8 cellular contexts compared by ENCODE assay signal in genomic region chr2:47323009-47323821, GRCh38. TPM values are rescaled to one million over a fixed set of nuclear protein-coding genes. Genes with fewer than 3 reads are reported as not detected.
A peak's percentile ranks its signal among the peaks of the same experiment; 100 is the strongest.
DNase-seq lines count a peak whose midpoint lies in the region; ATAC-seq, FAIRE-seq and TF ChIP-seq lines count a peak whose summit lies in the region.

No MANE protein-coding gene starts in this region.

- intact Hi-C loops in activated T-helper 2 cell treated with anti-CD3 and anti-CD28 coated beads, Interferon-gamma antibody, Interleukin-2, Interleukin-4, amounts not matched to agents 10 μg/mL and 5 μg/mL and 100 μg/mL, durations not matched to agents 14 hours and 24 hours and 36 hours (cut with micrococcal nuclease): no loop called here
- intact Hi-C loops in ovary (cut with DNase I) (loop anchor here in 1 of 4 donors (2.0 kb wide), 1 partner anchor 340 kb away; no protein-coding TSS in a partner anchor), transverse colon (cut with DNase I; ENCODE audit: low total_unique reads) (no loop called here)

- DNase-seq in GM23338 (ENCODE audit: low spot score) (peak; percentile 91), RWPE2 (ENCODE audit: low spot score) (no peak), foreskin melanocyte (peak; percentile 45), ovary (peak; percentile 67 to 85 (median 78)), transverse colon (peak; percentile 86)
- DNase-seq in activated T-helper 2 cell treated with anti-CD3 and anti-CD28 coated beads, Interferon-gamma antibody, Interleukin-2, Interleukin-4, amounts not matched to agents 10 μg/mL and 5 μg/mL and 100 μg/mL, durations not matched to agents 14 hours and 24 hours and 36 hours (ENCODE audit: low spot score): peak; percentile 47

- H3K36me3 Mint-ChIP-seq in GM23338 (ENCODE audit: low read depth): no peaks in the 10 kb centered on the region
- no peaks in the 10 kb centered on the region for H3K36me3 Mint-ChIP-seq in activated T-helper 2 cell treated with anti-CD3 and anti-CD28 coated beads, Interferon-gamma antibody, Interleukin-2, Interleukin-4, amounts not matched to agents 10 μg/mL and 5 μg/mL and 100 μg/mL, durations not matched to agents 14 hours and 24 hours and 36 hours (ENCODE audit: low read depth)

- H3K4me3 ChIP-seq in GM23338 (no peak overlapping the region), Loucy (ENCODE audit: low read length, poor library complexity, severe bottlenecking) (no peak overlapping the region), RWPE2 (ENCODE audit: severe bottlenecking) (no peak overlapping the region), ovary (no peak overlapping the region), transverse colon (no peak overlapping the region)

- H3K79me2 ChIP-seq in GM23338 (replicated peaks; ENCODE audit: insufficient read depth) (no peaks in the 10 kb centered on the region), Loucy (ENCODE audit: insufficient read depth, low read length) (no peaks in the 10 kb centered on the region)

- H3K4me1 ChIP-seq in GM23338 (ENCODE audit: insufficient read depth) (peaks cover 10% of the 10 kb centered on the region; the same call in 1 of the 2 replicates), Loucy (ENCODE audit: insufficient read depth, low read length, poor library complexity, severe bottlenecking) (no peaks in the 10 kb centered on the region), RWPE2 (ENCODE audit: insufficient read depth, poor library complexity, severe bottlenecking) (no peaks in the 10 kb centered on the region), ovary (ENCODE audit: insufficient read depth) (peaks cover 4% of the 10 kb centered on the region), transverse colon (peaks cover 0 to 12% (median 8%) of the 10 kb centered on the region in 4 donors)

- TF ChIP-seq POLR2A in ovary (IDR thresholded peaks at IDR 0.05): peak; percentile 39
- no peak for TF ChIP-seq POLR2A in transverse colon (IDR thresholded peaks at IDR 0.05)

- TF ChIP-seq CTCF in GM23338 (conservative IDR thresholded peaks at IDR 0.05; ENCODE audit: low read depth in 2 of 2) (peak; percentile 97 to 100), Loucy (conservative IDR thresholded peaks at IDR 0.05; ENCODE audit: low read length) (peak; percentile 97), RWPE2 (IDR thresholded peaks at IDR 0.05; ENCODE audit: poor library complexity, severe bottlenecking) (peak; percentile 94), ovary (IDR thresholded peaks at IDR 0.05) (peak; percentile 77 to 96 (median 96)), transverse colon (IDR thresholded peaks at IDR 0.05) (peak; percentile 96 to 99 (median 97))

- no peaks in the 10 kb centered on the region for H3F3A ChIP-seq in GM23338 (replicated peaks; ENCODE audit: low read depth)
- no peaks in the 10 kb centered on the region for H3F3A ChIP-seq in Loucy (ENCODE audit: low read depth)

- H3K36me3 ChIP-seq in GM23338 (ENCODE audit: insufficient read depth) (no peaks in the 10 kb centered on the region), Loucy (ENCODE audit: insufficient read depth, low read length) (no peaks in the 10 kb centered on the region), RWPE2 (ENCODE audit: low read depth) (no peaks in the 10 kb centered on the region), ovary (no peaks in the 10 kb centered on the region), transverse colon (no peaks in the 10 kb centered on the region)

- H3K27ac ChIP-seq in GM23338 (ENCODE audit: low read depth) (no peak overlapping the region), RWPE2 (ENCODE audit: poor library complexity, severe bottlenecking) (no peak overlapping the region), ovary (no peak overlapping the region), transverse colon (peak overlapping the region in 3 of 4 donors; percentile 25 to 45 (median 38))

- H2AFZ ChIP-seq in GM23338: no peak overlapping the region
- peak overlapping the region; percentile 59; the same call in 1 of the 2 replicates for H2AFZ ChIP-seq in Loucy (ENCODE audit: low read length)

- peaks cover 24% of the 10 kb centered on the region for H3K4me1 Mint-ChIP-seq in GM23338
- H3K4me1 Mint-ChIP-seq in activated T-helper 2 cell treated with anti-CD3 and anti-CD28 coated beads, Interferon-gamma antibody, Interleukin-2, Interleukin-4, amounts not matched to agents 10 μg/mL and 5 μg/mL and 100 μg/mL, durations not matched to agents 14 hours and 24 hours and 36 hours (ENCODE audit: low read depth): no peaks in the 10 kb centered on the region

- H3K9ac ChIP-seq in Loucy (ENCODE audit: low read depth, low read length, poor library complexity, severe bottlenecking): no peak overlapping the region

- peak; percentile 74 for FAIRE-seq in G401.6 (lab: Jason Lieb, UNC)

- ATAC-seq in GM23338 (peak; percentile 93), RWPE2 (ENCODE audit: low read depth) (peak; percentile 95)

- TF ChIP-seq EP300 in ovary (IDR thresholded peaks at IDR 0.05) (no peak), transverse colon (IDR thresholded peaks at IDR 0.05; ENCODE audit: low read depth) (no peak)

- H3K9me3 Mint-ChIP-seq in GM23338: no peaks in the 10 kb centered on the region
- H3K9me3 Mint-ChIP-seq in activated T-helper 2 cell treated with anti-CD3 and anti-CD28 coated beads, Interferon-gamma antibody, Interleukin-2, Interleukin-4, amounts not matched to agents 10 μg/mL and 5 μg/mL and 100 μg/mL, durations not matched to agents 14 hours and 24 hours and 36 hours: no peaks in the 10 kb centered on the region

- peaks cover 2% of the 10 kb centered on the region for H3K27me3 Mint-ChIP-seq in GM23338 (ENCODE audit: insufficient read depth, low read depth, poor library complexity)
- H3K27me3 Mint-ChIP-seq in activated T-helper 2 cell treated with anti-CD3 and anti-CD28 coated beads, Interferon-gamma antibody, Interleukin-2, Interleukin-4, amounts not matched to agents 10 μg/mL and 5 μg/mL and 100 μg/mL, durations not matched to agents 14 hours and 24 hours and 36 hours (ENCODE audit: low read depth): peaks cover 7% of the 10 kb centered on the region

- WGBS in ovary, 3 donors: 13 to 24% (median 16%) methylated on average over 12 of the region's 12 CpGs
- WGBS in transverse colon (ENCODE audit: low coverage in 1 of 2), 2 donors: 22 to 60% methylated on average over 1 to 12 of the region's 12 CpGs

- H3K4me2 ChIP-seq in GM23338 (no peak overlapping the region), Loucy (ENCODE audit: low read depth, low read length, poor library complexity, severe bottlenecking) (no peak overlapping the region)

- H4K20me1 ChIP-seq in GM23338 (replicated peaks; ENCODE audit: insufficient read depth) (no peaks in the 10 kb centered on the region), Loucy (ENCODE audit: insufficient read depth, low read length, poor library complexity, severe bottlenecking) (no peaks in the 10 kb centered on the region)

- H3K9me2 ChIP-seq in GM23338 (ENCODE audit: insufficient read depth) (no peaks in the 10 kb centered on the region), Loucy (replicated peaks; ENCODE audit: low read depth, low read length) (no peaks in the 10 kb centered on the region)

- in situ Hi-C loops in transverse colon (cut with MboI; ENCODE audit: low pct_ligation_motif_present in 1 of 4, low pct_unique_long_range_greater_than_20kb in 1 of 4, low sequenced_read_pairs in 3 of 4): loop anchor here in 1 of 4 donors (10.0 kb wide), 1 partner anchor 328 kb away; no protein-coding TSS in a partner anchor

- H3K27me3 ChIP-seq in GM23338 (ENCODE audit: insufficient read depth) (no peaks in the 10 kb centered on the region), Loucy (ENCODE audit: insufficient read depth, low read length, poor library complexity, severe bottlenecking) (no peaks in the 10 kb centered on the region), RWPE2 (ENCODE audit: insufficient read depth, poor library complexity, severe bottlenecking) (no peaks in the 10 kb centered on the region), ovary (no peaks in the 10 kb centered on the region), transverse colon (no peaks in the 10 kb centered on the region)

- H3K9me3 ChIP-seq in Loucy (ENCODE audit: insufficient read depth, low read depth, low read length) (no peaks in the 10 kb centered on the region), RWPE2 (ENCODE audit: severe bottlenecking) (no peaks in the 10 kb centered on the region), ovary (no peaks in the 10 kb centered on the region), transverse colon (no peaks in the 10 kb centered on the region)

- H3K27ac Mint-ChIP-seq in GM23338: no peak overlapping the region; the same call in 1 of the 2 replicates
- no peak overlapping the region for H3K27ac Mint-ChIP-seq in activated T-helper 2 cell treated with anti-CD3 and anti-CD28 coated beads, Interferon-gamma antibody, Interleukin-2, Interleukin-4, amounts not matched to agents 10 μg/mL and 5 μg/mL and 100 μg/mL, durations not matched to agents 14 hours and 24 hours and 36 hours

- H3K4me3 Mint-ChIP-seq in GM23338: no peak overlapping the region
- H3K4me3 Mint-ChIP-seq in activated T-helper 2 cell treated with anti-CD3 and anti-CD28 coated beads, Interferon-gamma antibody, Interleukin-2, Interleukin-4, amounts not matched to agents 10 μg/mL and 5 μg/mL and 100 μg/mL, durations not matched to agents 14 hours and 24 hours and 36 hours (ENCODE audit: low read depth): no peak overlapping the region

TF ChIP-seq in GM23338, 12 proteins besides CTCF, POLR2A, EP300 and RAD21 (continues in another document):
- TF ChIP-seq JUNB (IDR thresholded peaks at IDR 0.05; ENCODE audit: unreplicated experiment) (no peak), ZNF114 (CRISPR knock-in tag; IDR thresholded peaks at IDR 0.05) (no peak), EZH2phosphoT487 (IDR thresholded peaks at IDR 0.05; ENCODE audit: unreplicated experiment) (no peak), ETS1 (IDR thresholded peaks at IDR 0.05) (no peak)

RNA-seq across cellular contexts. Expression of gene EPCAM, which starts 45.9 kb away (rescaled TPM):
- 183 and 260 TPM in 2 replicates for total RNA-seq in GM23338 (2014; rRNA removed; shearing (Covaris generic))
- polyA plus RNA-seq in GM23338 (2016; fragmentation: Nextera tagmentation; extraction: Ambion mirVana): 387 and 411 TPM in 2 replicates
- 0.11 and 0.51 TPM in 2 replicates for total RNA-seq in activated T-helper 2 cell treated with anti-CD3 and anti-CD28 coated beads, Interferon-gamma antibody, Interleukin-2, Interleukin-4, amounts not matched to agents 10 μg/mL and 5 μg/mL and 100 μg/mL, durations not matched to agents 14 hours and 24 hours and 36 hours
- 10 to 100 TPM in 3 of 7 donors, 1 to 10 TPM in 2, under 1 TPM in 2; 0.35 to 50.3 (median 7.5) TPM for total RNA-seq in ovary
- polyA plus RNA-seq in ovary: 1 to 10 TPM; 1.1 to 1.9 TPM
- total RNA-seq in transverse colon: 100 to 1,000 TPM; 238 to 988 (median 646) TPM

Comparison
In these comparisons a context has a peak if more than half of its experiments do, and no peak if none do; other contexts are left out.
1. H3K27ac ChIP-seq: peak in transverse colon (3 of 4); none in GM23338 (single experiment), RWPE2 (single experiment) and ovary (0 of 2).
2. Peak in every context shown above with its lines, with median percentiles within 50 percentile points of each other: CTCF ChIP-seq.